1 cellular context compared by ENCODE assay signal in genomic region chr19:32091196-32091595, GRCh38.
TF ChIP-seq lines count a peak whose summit lies in the region.

No MANE protein-coding gene starts in this region.

TF ChIP-seq in GM23338, 12 proteins besides CTCF, POLR2A, EP300 and RAD21 (continued from another document):
- TF ChIP-seq, protein P1, sequence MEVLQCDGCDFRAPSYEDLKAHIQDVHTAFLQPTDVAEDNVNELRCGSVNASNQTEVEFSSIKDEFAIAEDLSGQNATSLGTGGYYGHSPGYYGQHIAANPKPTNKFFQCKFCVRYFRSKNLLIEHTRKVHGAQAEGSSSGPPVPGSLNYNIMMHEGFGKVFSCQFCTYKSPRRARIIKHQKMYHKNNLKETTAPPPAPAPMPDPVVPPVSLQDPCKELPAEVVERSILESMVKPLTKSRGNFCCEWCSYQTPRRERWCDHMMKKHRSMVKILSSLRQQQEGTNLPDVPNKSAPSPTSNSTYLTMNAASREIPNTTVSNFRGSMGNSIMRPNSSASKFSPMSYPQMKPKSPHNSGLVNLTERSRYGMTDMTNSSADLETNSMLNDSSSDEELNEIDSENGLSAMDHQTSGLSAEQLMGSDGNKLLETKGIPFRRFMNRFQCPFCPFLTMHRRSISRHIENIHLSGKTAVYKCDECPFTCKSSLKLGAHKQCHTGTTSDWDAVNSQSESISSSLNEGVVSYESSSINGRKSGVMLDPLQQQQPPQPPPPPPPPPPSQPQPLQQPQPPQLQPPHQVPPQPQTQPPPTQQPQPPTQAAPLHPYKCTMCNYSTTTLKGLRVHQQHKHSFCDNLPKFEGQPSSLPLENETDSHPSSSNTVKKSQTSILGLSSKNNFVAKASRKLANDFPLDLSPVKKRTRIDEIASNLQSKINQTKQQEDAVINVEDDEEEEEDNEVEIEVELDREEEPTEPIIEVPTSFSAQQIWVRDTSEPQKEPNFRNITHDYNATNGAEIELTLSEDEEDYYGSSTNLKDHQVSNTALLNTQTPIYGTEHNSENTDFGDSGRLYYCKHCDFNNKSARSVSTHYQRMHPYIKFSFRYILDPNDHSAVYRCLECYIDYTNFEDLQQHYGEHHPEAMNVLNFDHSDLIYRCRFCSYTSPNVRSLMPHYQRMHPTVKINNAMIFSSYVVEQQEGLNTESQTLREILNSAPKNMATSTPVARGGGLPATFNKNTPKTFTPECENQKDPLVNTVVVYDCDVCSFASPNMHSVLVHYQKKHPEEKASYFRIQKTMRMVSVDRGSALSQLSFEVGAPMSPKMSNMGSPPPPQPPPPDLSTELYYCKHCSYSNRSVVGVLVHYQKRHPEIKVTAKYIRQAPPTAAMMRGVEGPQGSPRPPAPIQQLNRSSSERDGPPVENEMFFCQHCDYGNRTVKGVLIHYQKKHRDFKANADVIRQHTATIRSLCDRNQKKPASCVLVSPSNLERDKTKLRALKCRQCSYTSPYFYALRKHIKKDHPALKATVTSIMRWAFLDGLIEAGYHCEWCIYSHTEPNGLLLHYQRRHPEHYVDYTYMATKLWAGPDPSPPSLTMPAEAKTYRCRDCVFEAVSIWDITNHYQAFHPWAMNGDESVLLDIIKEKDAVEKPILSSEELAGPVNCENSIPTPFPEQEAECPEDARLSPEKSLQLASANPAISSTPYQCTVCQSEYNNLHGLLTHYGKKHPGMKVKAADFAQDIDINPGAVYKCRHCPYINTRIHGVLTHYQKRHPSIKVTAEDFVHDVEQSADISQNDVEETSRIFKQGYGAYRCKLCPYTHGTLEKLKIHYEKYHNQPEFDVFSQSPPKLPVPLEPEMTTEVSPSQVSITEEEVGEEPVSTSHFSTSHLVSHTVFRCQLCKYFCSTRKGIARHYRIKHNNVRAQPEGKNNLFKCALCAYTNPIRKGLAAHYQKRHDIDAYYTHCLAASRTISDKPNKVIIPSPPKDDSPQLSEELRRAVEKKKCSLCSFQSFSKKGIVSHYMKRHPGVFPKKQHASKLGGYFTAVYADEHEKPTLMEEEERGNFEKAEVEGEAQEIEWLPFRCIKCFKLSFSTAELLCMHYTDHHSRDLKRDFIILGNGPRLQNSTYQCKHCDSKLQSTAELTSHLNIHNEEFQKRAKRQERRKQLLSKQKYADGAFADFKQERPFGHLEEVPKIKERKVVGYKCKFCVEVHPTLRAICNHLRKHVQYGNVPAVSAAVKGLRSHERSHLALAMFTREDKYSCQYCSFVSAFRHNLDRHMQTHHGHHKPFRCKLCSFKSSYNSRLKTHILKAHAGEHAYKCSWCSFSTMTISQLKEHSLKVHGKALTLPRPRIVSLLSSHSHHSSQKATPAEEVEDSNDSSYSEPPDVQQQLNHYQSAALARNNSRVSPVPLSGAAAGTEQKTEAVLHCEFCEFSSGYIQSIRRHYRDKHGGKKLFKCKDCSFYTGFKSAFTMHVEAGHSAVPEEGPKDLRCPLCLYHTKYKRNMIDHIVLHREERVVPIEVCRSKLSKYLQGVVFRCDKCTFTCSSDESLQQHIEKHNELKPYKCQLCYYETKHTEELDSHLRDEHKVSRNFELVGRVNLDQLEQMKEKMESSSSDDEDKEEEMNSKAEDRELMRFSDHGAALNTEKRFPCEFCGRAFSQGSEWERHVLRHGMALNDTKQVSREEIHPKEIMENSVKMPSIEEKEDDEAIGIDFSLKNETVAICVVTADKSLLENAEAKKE (CRISPR knock-in tag; IDR thresholded peaks at IDR 0.05) = no peak
- TF ChIP-seq, protein P2, sequence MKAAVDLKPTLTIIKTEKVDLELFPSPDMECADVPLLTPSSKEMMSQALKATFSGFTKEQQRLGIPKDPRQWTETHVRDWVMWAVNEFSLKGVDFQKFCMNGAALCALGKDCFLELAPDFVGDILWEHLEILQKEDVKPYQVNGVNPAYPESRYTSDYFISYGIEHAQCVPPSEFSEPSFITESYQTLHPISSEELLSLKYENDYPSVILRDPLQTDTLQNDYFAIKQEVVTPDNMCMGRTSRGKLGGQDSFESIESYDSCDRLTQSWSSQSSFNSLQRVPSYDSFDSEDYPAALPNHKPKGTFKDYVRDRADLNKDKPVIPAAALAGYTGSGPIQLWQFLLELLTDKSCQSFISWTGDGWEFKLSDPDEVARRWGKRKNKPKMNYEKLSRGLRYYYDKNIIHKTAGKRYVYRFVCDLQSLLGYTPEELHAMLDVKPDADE (IDR thresholded peaks at IDR 0.05) = no peak
- no peak for TF ChIP-seq POLR2AphosphoS5 (IDR thresholded peaks at IDR 0.05; ENCODE audit: low read depth)
- TF ChIP-seq ZNF114 (CRISPR knock-in tag; IDR thresholded peaks at IDR 0.05) = no peak
- no peak for TF ChIP-seq EZH2phosphoT487 (IDR thresholded peaks at IDR 0.05; ENCODE audit: unreplicated experiment)
- TF ChIP-seq JUNB (IDR thresholded peaks at IDR 0.05; ENCODE audit: unreplicated experiment) = no peak
- no peak for TF ChIP-seq NANOG (IDR thresholded peaks at IDR 0.05; ENCODE audit: borderline replicate concordance)
- TF ChIP-seq REST (IDR thresholded peaks at IDR 0.05; ENCODE audit: unreplicated experiment) = no peak
- no peak for TF ChIP-seq ZNF331 (CRISPR knock-in tag; IDR thresholded peaks at IDR 0.05; ENCODE audit: low read depth)
- no peak for TF ChIP-seq STAT1 (IDR thresholded peaks at IDR 0.05; ENCODE audit: unreplicated experiment)
- no peak for TF ChIP-seq EZH2 (IDR thresholded peaks at IDR 0.05; ENCODE audit: low read depth, unreplicated experiment)
